In genomic region chr5:82418608-82418950, GRCh38 we compare ENCODE assay signal across 18 cellular contexts.
DNase-seq lines count a peak whose midpoint lies in the region; ATAC-seq and TF ChIP-seq lines count a peak whose summit lies in the region.
"Had no signal": no experiment of that assay in that cellular context is flagged by ENCODE, and none has a peak within 500 bp of the region (broad histone marks: within the 10 kb centered on the region; RNA-seq: fewer than 3 reads in every experiment).

No MANE protein-coding gene starts in this region.

- H3K4me1 ChIP-seq in uterus = no peaks in the 10 kb centered on the region

- intact Hi-C loops in Calu3 (cut with micrococcal nuclease; ENCODE audit: unreplicated experiment) (no loop called here), uterus (cut with DNase I; ENCODE audit: low total_unique reads) (no loop called here), posterior cingulate gyrus (cut with DNase I) (no loop called here)

- H3K4me1 Mint-ChIP-seq in Calu3 (ENCODE audit: low read depth, unreplicated experiment) = peaks cover 73% of the 10 kb centered on the region
- H3K4me1 Mint-ChIP-seq in chondrocyte (ENCODE audit: low read depth) = peaks cover 82% of the 10 kb centered on the region
- H3K4me1 Mint-ChIP-seq in nephron = peaks cover 18% of the 10 kb centered on the region

- TF ChIP-seq POLR2A in uterus (IDR thresholded peaks at IDR 0.05) (no peak), GM18505 (IDR thresholded peaks at IDR 0.05; ENCODE audit: borderline replicate concordance, extremely low read depth, insufficient read depth, insufficient read length) (no peak)

- no peak overlapping the region for H3K27ac ChIP-seq in uterus
- H3K27ac ChIP-seq: A549, SK-N-MC had no signal

- BruUV-seq in Calu3 (replicated peaks; lab: Mats Ljungman, UMichigan) = no TSS peak

- no peak for TF ChIP-seq CTCF in Calu3 (IDR thresholded peaks at IDR 0.05; ENCODE audit: unreplicated experiment)
- TF ChIP-seq CTCF in chondrocyte (IDR thresholded peaks at IDR 0.05) = no peak
- TF ChIP-seq CTCF in nephron (IDR thresholded peaks at IDR 0.05; ENCODE audit: unreplicated experiment in 3 of 3) = no peak
- no peak for TF ChIP-seq CTCF in uterus (IDR thresholded peaks at IDR 0.05)

- no peak overlapping the region for H3K4me3 ChIP-seq in uterus
- H3K4me3 ChIP-seq: A549; BLaER1 treated with 17β-estradiol and CSF1 and Interleukin-3, amounts not matched to agents 10 nM and 100 nM; SK-N-MC had no signal

- no peaks in the 10 kb centered on the region for H3K9me3 Mint-ChIP-seq in Calu3 (ENCODE audit: low read depth, unreplicated experiment)
- H3K9me3 Mint-ChIP-seq in chondrocyte (ENCODE audit: low read depth) = no peaks in the 10 kb centered on the region
- H3K9me3 Mint-ChIP-seq in nephron = peaks cover 3% of the 10 kb centered on the region
- H3K9me3 Mint-ChIP-seq: CD8-positive, alpha-beta T cell had no signal

- DNase-seq in Calu3 (no peak), NCI-H226 (peak; percentile 11), chondrocyte (ENCODE audit: low spot score) (no peak), uterus (no peak), posterior cingulate gyrus (no peak), NCI-H1436 (lab: John Stamatoyannopoulos, UW) (no peak)
- DNase-seq: CD8-positive, alpha-beta T cell; KG1; NCI-H1417 treated with DMSO at 0.1 percent for 48 hours; NCI-H2029; NCI-H446 treated with DMSO at 0.1 percent for 48 hours; NCI-H69; Right ventricle myocardium superior had no signal

- ATAC-seq in GM18505 (IDR thresholded peaks at IDR 0.05; ENCODE audit: unreplicated experiment) = no peak
- ATAC-seq: A549; CD8-positive, alpha-beta T cell had no signal

- H3K4me3 Mint-ChIP-seq in Calu3 (ENCODE audit: low read depth, unreplicated experiment) = no peak overlapping the region
- H3K4me3 Mint-ChIP-seq in chondrocyte (ENCODE audit: unreplicated experiment) = no peak overlapping the region
- no peak overlapping the region for H3K4me3 Mint-ChIP-seq in nephron
- H3K4me3 Mint-ChIP-seq: CD8-positive, alpha-beta T cell had no signal

- no peaks in the 10 kb centered on the region for H3K9me3 ChIP-seq in uterus
- H3K9me3 ChIP-seq: A549; BLaER1 treated with 17β-estradiol and CSF1 and Interleukin-3, amounts not matched to agents 10 nM and 100 nM had no signal

- CTCF ChIA-PET in Calu3 (lab: Charles Lee) = interaction anchor here (1.0 kb wide), 1 partner anchor 11 kb away, joined by 3 read pairs; no protein-coding TSS in a partner anchor

- H3K27me3 ChIP-seq in uterus = no peaks in the 10 kb centered on the region
- H3K27me3 ChIP-seq: BLaER1 treated with 17β-estradiol and CSF1 and Interleukin-3, amounts not matched to agents 10 nM and 100 nM had no signal

- no peaks in the 10 kb centered on the region for H3K36me3 ChIP-seq in uterus
- H3K36me3 ChIP-seq: BLaER1 treated with 17β-estradiol and CSF1 and Interleukin-3, amounts not matched to agents 10 nM and 100 nM had no signal

- H3K36me3 Mint-ChIP-seq in Calu3 (ENCODE audit: insufficient read depth, unreplicated experiment) (no peaks in the 10 kb centered on the region), chondrocyte (ENCODE audit: low read depth) (no peaks in the 10 kb centered on the region), nephron (ENCODE audit: low read depth) (no peaks in the 10 kb centered on the region)
- H3K36me3 Mint-ChIP-seq: CD8-positive, alpha-beta T cell had no signal

- H3K27ac Mint-ChIP-seq in Calu3 (ENCODE audit: unreplicated experiment) (peak overlapping the region; percentile 92), chondrocyte (ENCODE audit: unreplicated experiment) (peak overlapping the region; percentile 74), nephron (peak overlapping the region; percentile 86 to 87 (median 87))
- H3K27ac Mint-ChIP-seq: CD8-positive, alpha-beta T cell had no signal

- H3K27me3 Mint-ChIP-seq in Calu3 (ENCODE audit: unreplicated experiment) = no peaks in the 10 kb centered on the region
- H3K27me3 Mint-ChIP-seq in chondrocyte (ENCODE audit: low read depth) = no peaks in the 10 kb centered on the region
- H3K27me3 Mint-ChIP-seq in nephron (ENCODE audit: low read depth) = no peaks in the 10 kb centered on the region
